Comparison of ENCODE assay signal across 17 cellular contexts in the genomic region with DNA sequence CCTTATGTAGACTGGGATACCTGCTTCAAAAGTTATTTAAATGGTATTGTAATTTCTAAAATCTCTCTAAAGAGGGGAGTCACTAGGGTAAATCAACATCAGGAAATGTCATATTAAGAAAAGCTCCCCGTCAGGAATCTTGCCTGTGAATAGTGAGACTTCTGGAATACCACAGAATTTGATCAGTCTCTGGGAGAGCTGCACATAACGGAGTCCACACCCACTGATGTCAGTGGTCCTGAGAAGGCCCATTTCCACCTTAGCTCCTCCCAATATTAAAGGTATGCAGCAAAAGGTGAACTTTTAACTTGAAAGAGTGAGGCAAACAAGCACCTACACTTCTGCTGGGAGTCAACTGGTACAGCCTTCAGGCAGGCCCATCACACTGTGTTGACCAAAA. TPM values are rescaled to one million over a fixed set of nuclear protein-coding genes. Genes with fewer than 3 reads are reported as not detected.
A peak's percentile ranks its signal among the peaks of the same experiment; 100 is the strongest.
DNase-seq lines count a peak whose midpoint lies in the region; ATAC-seq and TF ChIP-seq lines count a peak whose summit lies in the region.
"Had no signal": no experiment of that assay in that cellular context is flagged by ENCODE, and none has a peak within 500 bp of the region (broad histone marks: within the 10 kb centered on the region; RNA-seq: fewer than 3 reads in every experiment).

No MANE protein-coding gene starts in this region.

- TF ChIP-seq EP300 in esophagus muscularis mucosa (IDR thresholded peaks at IDR 0.05), result no peak

- H3K27ac ChIP-seq in VCaP (peak overlapping the region; percentile 84), esophagus muscularis mucosa (replicated peaks in 1 of 4) (peak overlapping the region in 3 of 4 donors; percentile 7 to 43 (median 23))
- H3K27ac ChIP-seq: tibial artery, WERI-Rb-1 had no signal

- H3K4me3 ChIP-seq in esophagus muscularis mucosa, result no peak overlapping the region
- H3K4me3 ChIP-seq: tibial artery had no signal

- peaks cover 0 to 50% (median 27%) of the 10 kb centered on the region in 4 donors for H3K36me3 ChIP-seq in esophagus muscularis mucosa
- H3K36me3 ChIP-seq: WERI-Rb-1 had no signal

- no peak overlapping the region for H3K4me3 Mint-ChIP-seq in activated T-cell treated with anti-CD3 and anti-CD28 coated beads, Interleukin-2, amount 50 U/mL, for 24 hours
- H3K4me3 Mint-ChIP-seq in stimulated activated effector memory CD8-positive, alpha-beta T cell treated with anti-CD3 and anti-CD28 coated beads, Interleukin-12 subunit alpha, Interleukin-12 subunit beta, amount 100 ng/mL, for 72 hours, result no peak overlapping the region
- H3K4me3 Mint-ChIP-seq in stimulated activated naive B cell treated with anti-CD40 and anti-IgM and Interleukin-4, amounts not matched to agents 10 μg/mL and 1 μg/mL and 100 μg/mL, for 72 hours, result no peak overlapping the region
- H3K4me3 Mint-ChIP-seq: immature natural killer cell, naive B cell had no signal

- DNase-seq in activated T-cell treated with anti-CD3 and anti-CD28 coated beads, Interleukin-2, amount 50 U/mL, for 24 hours, result no peak
- DNase-seq in activated T-cell treated with anti-CD3 and anti-CD28 coated beads for 4 hours, result no peak
- no peak for DNase-seq in esophagus muscularis mucosa (ENCODE audit: extremely low spot score)
- DNase-seq in stimulated activated effector memory CD8-positive, alpha-beta T cell treated with anti-CD3 and anti-CD28 coated beads, Interleukin-12 subunit alpha, Interleukin-12 subunit beta, amount 100 ng/mL, for 72 hours (ENCODE audit: low spot score in 2 of 2), result no peak
- DNase-seq in DMS153 treated with DMSO at 0.1 percent for 48 hours (lab: John Stamatoyannopoulos, UW; ENCODE audit: unreplicated experiment), result no peak
- no peak for DNase-seq in stimulated activated naive B cell treated with anti-CD40 and anti-IgM and Interleukin-4, amounts not matched to agents 10 μg/mL and 1 μg/mL and 100 μg/mL, for 72 hours
- DNase-seq: activated gamma-delta T cell, GOT3, immature natural killer cell, naive B cell, NCI-H1105 treated with DMSO at 0.1 percent for 48 hours, NCI-H524, tibial artery, WERI-Rb-1 had no signal

- H3K27me3 Mint-ChIP-seq in activated T-cell treated with anti-CD3 and anti-CD28 coated beads, Interleukin-2, amount 50 U/mL, for 24 hours, result no peaks in the 10 kb centered on the region
- H3K27me3 Mint-ChIP-seq in stimulated activated naive B cell treated with anti-CD40 and anti-IgM and Interleukin-4, amounts not matched to agents 10 μg/mL and 1 μg/mL and 100 μg/mL, for 72 hours, result no peaks in the 10 kb centered on the region
- H3K27me3 Mint-ChIP-seq: naive B cell had no signal

- no peaks in the 10 kb centered on the region for H3K9me3 Mint-ChIP-seq in activated T-cell treated with anti-CD3 and anti-CD28 coated beads, Interleukin-2, amount 50 U/mL, for 24 hours
- H3K9me3 Mint-ChIP-seq in stimulated activated effector memory CD8-positive, alpha-beta T cell treated with anti-CD3 and anti-CD28 coated beads, Interleukin-12 subunit alpha, Interleukin-12 subunit beta, amount 100 ng/mL, for 72 hours, result no peaks in the 10 kb centered on the region
- no peaks in the 10 kb centered on the region for H3K9me3 Mint-ChIP-seq in stimulated activated naive B cell treated with anti-CD40 and anti-IgM and Interleukin-4, amounts not matched to agents 10 μg/mL and 1 μg/mL and 100 μg/mL, for 72 hours
- H3K9me3 Mint-ChIP-seq: immature natural killer cell, naive B cell had no signal

- peaks cover 59% of the 10 kb centered on the region for H3K4me1 Mint-ChIP-seq in activated T-cell treated with anti-CD3 and anti-CD28 coated beads, Interleukin-2, amount 50 U/mL, for 24 hours (ENCODE audit: low read depth)
- peaks cover 45% of the 10 kb centered on the region for H3K4me1 Mint-ChIP-seq in stimulated activated effector memory CD8-positive, alpha-beta T cell treated with anti-CD3 and anti-CD28 coated beads, Interleukin-12 subunit alpha, Interleukin-12 subunit beta, amount 100 ng/mL, for 72 hours
- H3K4me1 Mint-ChIP-seq in stimulated activated naive B cell treated with anti-CD40 and anti-IgM and Interleukin-4, amounts not matched to agents 10 μg/mL and 1 μg/mL and 100 μg/mL, for 72 hours, result peaks cover 0 to 4% of the 10 kb centered on the region in 2 donors

- H3K4me1 ChIP-seq in esophagus muscularis mucosa, result peaks cover 45 to 68% (median 50%) of the 10 kb centered on the region in 4 donors

- H3K27ac Mint-ChIP-seq in activated T-cell treated with anti-CD3 and anti-CD28 coated beads, Interleukin-2, amount 50 U/mL, for 24 hours, result peak overlapping the region; percentile 92
- H3K27ac Mint-ChIP-seq in stimulated activated effector memory CD8-positive, alpha-beta T cell treated with anti-CD3 and anti-CD28 coated beads, Interleukin-12 subunit alpha, Interleukin-12 subunit beta, amount 100 ng/mL, for 72 hours, result peak overlapping the region; percentile 88
- H3K27ac Mint-ChIP-seq in stimulated activated naive B cell treated with anti-CD40 and anti-IgM and Interleukin-4, amounts not matched to agents 10 μg/mL and 1 μg/mL and 100 μg/mL, for 72 hours, result no peak overlapping the region

- peaks cover 78% of the 10 kb centered on the region for H3K36me3 Mint-ChIP-seq in activated T-cell treated with anti-CD3 and anti-CD28 coated beads, Interleukin-2, amount 50 U/mL, for 24 hours (ENCODE audit: low read depth)
- H3K36me3 Mint-ChIP-seq in stimulated activated effector memory CD8-positive, alpha-beta T cell treated with anti-CD3 and anti-CD28 coated beads, Interleukin-12 subunit alpha, Interleukin-12 subunit beta, amount 100 ng/mL, for 72 hours, result peaks cover 37% of the 10 kb centered on the region
- H3K36me3 Mint-ChIP-seq in stimulated activated naive B cell treated with anti-CD40 and anti-IgM and Interleukin-4, amounts not matched to agents 10 μg/mL and 1 μg/mL and 100 μg/mL, for 72 hours, result peaks cover 26 to 35% of the 10 kb centered on the region in 2 donors

- intact Hi-C loops in esophagus muscularis mucosa (cut with DNase I), result no loop called here

- WGBS in esophagus muscularis mucosa, result 93% methylated on average over 2 of the region's 2 CpGs

- ATAC-seq in stimulated activated effector memory CD8-positive, alpha-beta T cell treated with anti-CD3 and anti-CD28 coated beads, Interleukin-12 subunit alpha, Interleukin-12 subunit beta, amount 100 ng/mL, for 72 hours, result no peak
- no peak for ATAC-seq in stimulated activated naive B cell treated with anti-CD40 and anti-IgM and Interleukin-4, amounts not matched to agents 10 μg/mL and 1 μg/mL and 100 μg/mL, for 72 hours (replicated peaks)
- no peak for ATAC-seq in HG03139 (IDR thresholded peaks at IDR 0.05; ENCODE audit: unreplicated experiment)
- ATAC-seq: Right ventricle myocardium inferior had no signal

- H3K27me3 ChIP-seq in esophagus muscularis mucosa, result no peaks in the 10 kb centered on the region
- H3K27me3 ChIP-seq: tibial artery had no signal

- no peaks in the 10 kb centered on the region for H3K9me3 ChIP-seq in esophagus muscularis mucosa
- H3K9me3 ChIP-seq: tibial artery had no signal

- no peak for TF ChIP-seq POLR2A in esophagus muscularis mucosa (IDR thresholded peaks at IDR 0.05; ENCODE audit: low read depth)

- TF ChIP-seq CTCF in VCaP (conservative IDR thresholded peaks at IDR 0.05) (no peak), esophagus muscularis mucosa (IDR thresholded peaks at IDR 0.05) (no peak)

RNA-seq across cellular contexts. Expression of gene STN1, which starts 27.3 kb away (rescaled TPM):
- total RNA-seq in esophagus muscularis mucosa, result 10 to 100 TPM; 18.7 to 27.7 (median 24.9) TPM

RNA-seq across cellular contexts. Expression of gene SH3PXD2A, which starts 35.3 kb away (rescaled TPM):
- 10 to 100 TPM; 30.5 to 69.3 (median 40.0) TPM for total RNA-seq in esophagus muscularis mucosa
